19 cellular contexts compared by ENCODE assay signal in genomic region chr3:1072040-1072439, GRCh38. TPM values are rescaled to one million over a fixed set of nuclear protein-coding genes. Genes with fewer than 3 reads are reported as not detected.
DNase-seq lines count a peak whose midpoint lies in the region; ATAC-seq and TF ChIP-seq lines count a peak whose summit lies in the region.
"Had no signal": no experiment of that assay in that cellular context is flagged by ENCODE, and none has a peak within 500 bp of the region (broad histone marks: within the 10 kb centered on the region; RNA-seq: fewer than 3 reads in every experiment).

No MANE protein-coding gene starts in this region.

- H3K4me1 ChIP-seq in hepatocyte (ENCODE audit: insufficient read depth) (no peaks in the 10 kb centered on the region), transverse colon (no peaks in the 10 kb centered on the region)
- H3K4me1 ChIP-seq: A549, HAP-1 had no signal

- TF ChIP-seq POLR2A in transverse colon (IDR thresholded peaks at IDR 0.05) = no peak

- no peaks in the 10 kb centered on the region for H3K79me2 ChIP-seq in hepatocyte

- no peak for TF ChIP-seq EP300 in transverse colon (IDR thresholded peaks at IDR 0.05; ENCODE audit: low read depth)

- H3K4me3 ChIP-seq in hepatocyte = no peak overlapping the region
- H3K4me3 ChIP-seq in transverse colon = no peak overlapping the region
- H3K4me3 ChIP-seq: A549, GM12878, HAP-1 had no signal

- H3K27ac ChIP-seq in VCaP (peak overlapping the region; percentile 37), hepatocyte (no peak overlapping the region), transverse colon (no peak overlapping the region)
- H3K27ac ChIP-seq: 22Rv1, A549, C4-2B had no signal

- H4K20me1 ChIP-seq in hepatocyte (ENCODE audit: insufficient read depth, poor library complexity, severe bottlenecking) = no peaks in the 10 kb centered on the region

- H3K9me3 ChIP-seq in hepatocyte (ENCODE audit: low read depth) (no peaks in the 10 kb centered on the region), transverse colon (no peaks in the 10 kb centered on the region)
- H3K9me3 ChIP-seq: HAP-1 had no signal

- no peak for ATAC-seq in GM18520 (IDR thresholded peaks at IDR 0.05; ENCODE audit: unreplicated experiment)
- ATAC-seq: A549, GM12878, HepG2 had no signal

- WGBS in hepatocyte (ENCODE audit: low lambda C conversion rate, missing lambda C conversion rate) = 59% methylated on average over 5 of the region's 5 CpGs
- 30 to 41% methylated on average over 5 of the region's 5 CpGs for WGBS in transverse colon (ENCODE audit: low coverage in 1 of 2), 2 donors

- in situ Hi-C loops in transverse colon (cut with MboI; ENCODE audit: low pct_ligation_motif_present in 1 of 4, low pct_unique_long_range_greater_than_20kb in 1 of 4, low sequenced_read_pairs in 3 of 4) = no loop called here

- TF ChIP-seq CTCF in VCaP (conservative IDR thresholded peaks at IDR 0.05) = no peak
- no peak for TF ChIP-seq CTCF in hepatocyte (IDR thresholded peaks at IDR 0.05; ENCODE audit: poor library complexity)
- TF ChIP-seq CTCF in transverse colon (IDR thresholded peaks at IDR 0.05) = no peak

- no peak overlapping the region for H3K4me2 ChIP-seq in hepatocyte
- H3K4me2 ChIP-seq: A549 had no signal

- H3K36me3 ChIP-seq in hepatocyte (replicated peaks; ENCODE audit: insufficient read depth, low read depth) (no peaks in the 10 kb centered on the region), transverse colon (no peaks in the 10 kb centered on the region)
- H3K36me3 ChIP-seq: HAP-1 had no signal

- H2AFZ ChIP-seq in hepatocyte = no peak overlapping the region

- DNase-seq in NCI-H1105 treated with DMSO at 0.1 percent for 48 hours (lab: John Stamatoyannopoulos, UW) (peak; percentile 19), NCI-H1105 (lab: John Stamatoyannopoulos, UW) (no peak), hepatocyte (ENCODE audit: low spot score) (peak; percentile 12), transverse colon (no peak), T-helper 2 cell (no peak), NOMO-1 (lab: John Stamatoyannopoulos, UW; ENCODE audit: unreplicated experiment in 2 of 2) (no peak)
- DNase-seq: AML-193; CD4-positive, alpha-beta T cell; DMS79 treated with DMSO at 0.1 percent for 48 hours; GF-D8 had no signal

- H3K9me2 ChIP-seq in hepatocyte (replicated peaks; ENCODE audit: insufficient read depth) = no peaks in the 10 kb centered on the region

- H3K27me3 ChIP-seq in hepatocyte (no peaks in the 10 kb centered on the region), transverse colon (no peaks in the 10 kb centered on the region)

- intact Hi-C loops in transverse colon (cut with DNase I; ENCODE audit: low total_unique reads) = no loop called here

RNA-seq across cellular contexts. Expression of gene CNTN6, which starts 20.8 kb away (rescaled TPM):
- total RNA-seq in hepatocyte (3.2 and 4.8 TPM in 2 replicates), transverse colon (not detected)
- 2.6 and 2.9 TPM in 2 replicates for polyA plus RNA-seq in hepatocyte
- total RNA-seq: CD4-positive, alpha-beta T cell; GM12878; HepG2 had no signal
- polyA plus RNA-seq: A549, BJ, GM12878, HepG2 had no signal

Comparison
In these comparisons a context has a peak if more than half of its experiments do, and no peak if none do; other contexts are left out.
1. DNase-seq: peak in NCI-H1105 treated with DMSO at 0.1 percent for 48 hours (single experiment) and hepatocyte (single experiment); none in NCI-H1105 (single experiment), transverse colon (single experiment), T-helper 2 cell (0 of 5) and NOMO-1 (0 of 2).